8 cellular contexts compared by ENCODE assay signal in genomic region chr4:73258668-73259551, GRCh38. TPM values are rescaled to one million over a fixed set of nuclear protein-coding genes. Genes with fewer than 3 reads are reported as not detected.
A peak's percentile ranks its signal among the peaks of the same experiment; 100 is the strongest.
DNase-seq lines count a peak whose midpoint lies in the region; ATAC-seq and TF ChIP-seq lines count a peak whose summit lies in the region.

Gene ANKRD17 (minus strand): TSS chr4:73258798. CDS start chr4:73258668, 130 bp downstream.

- H3K27me3 ChIP-seq in BLaER1, result no peaks in the 10 kb centered on the region

- peak within 1 kb of the TSS; percentile 98 for H3K9ac ChIP-seq in BLaER1

- H3K4me1 ChIP-seq in BLaER1, result peaks cover 52% of the 10 kb centered on the region

- H3K4me3 ChIP-seq in BLaER1 (peak within 1 kb of the TSS; percentile 79), coronary artery (peak within 1 kb of the TSS; percentile 93)

- H3K9me3 ChIP-seq in BLaER1, result no peaks in the 10 kb centered on the region

- H3K36me3 ChIP-seq in BLaER1, result peaks cover 14% of the 10 kb centered on the region; the same call in 1 of the 2 replicates

- H3K36me3 Mint-ChIP-seq in activated CD4-positive, alpha-beta T cell treated with anti-CD3 and anti-CD28 coated beads, Interleukin-2, amount 10 ng/mL, durations not matched to agents 24 days and 14 days (ENCODE audit: low read depth), result peaks cover 30% of the 10 kb centered on the region

- ATAC-seq in HG03460 (IDR thresholded peaks at IDR 0.05; ENCODE audit: unreplicated experiment), result peak; percentile 70

- H3K9me3 Mint-ChIP-seq in activated CD4-positive, alpha-beta T cell treated with anti-CD3 and anti-CD28 coated beads, Interleukin-2, amount 10 ng/mL, durations not matched to agents 24 days and 14 days, result no peaks in the 10 kb centered on the region

- intact Hi-C loops in activated CD4-positive, alpha-beta T cell treated with anti-CD3 and anti-CD28 coated beads, Interleukin-2, amount 10 ng/mL, durations not matched to agents 24 days and 14 days (cut with micrococcal nuclease), result loop anchor here (1.0 to 5.0 kb wide), 4 partner anchors 36 to 557 kb away; partner anchors contain the start of gene COX18

- no peak for TF ChIP-seq CTCF in coronary artery (IDR thresholded peaks at IDR 0.05)

- peaks cover 40% of the 10 kb centered on the region for H3K4me1 Mint-ChIP-seq in activated CD4-positive, alpha-beta T cell treated with anti-CD3 and anti-CD28 coated beads, Interleukin-2, amount 10 ng/mL, durations not matched to agents 24 days and 14 days

- DNase-seq in GM19240 (ENCODE audit: insufficient read length, low spot score) (peak; percentile 38), NCI-H526 (lab: John Stamatoyannopoulos, UW) (peak; percentile 75 to 90), coronary artery (ENCODE audit: low spot score) (peak; percentile 96), left kidney (ENCODE audit: low read depth, low spot score) (peak; percentile 97)
- DNase-seq in activated CD4-positive, alpha-beta T cell treated with anti-CD3 and anti-CD28 coated beads, Interleukin-2, amount 10 ng/mL, durations not matched to agents 24 days and 14 days, result peak; percentile 98
- DNase-seq in stimulated activated CD4-positive, alpha-beta T cell treated with anti-CD3 and anti-CD28 coated beads, Interleukin-2, amount 100 ng/mL, for 24 hours, result peak; percentile 91 to 92

- peak within 1 kb of the TSS; percentile 86 for H3K4me2 ChIP-seq in BLaER1

- H3K27me3 Mint-ChIP-seq in activated CD4-positive, alpha-beta T cell treated with anti-CD3 and anti-CD28 coated beads, Interleukin-2, amount 10 ng/mL, durations not matched to agents 24 days and 14 days, result no peaks in the 10 kb centered on the region

- H3K27ac ChIP-seq in BLaER1 (peak within 1 kb of the TSS; percentile 97), coronary artery (peak within 1 kb of the TSS; percentile 96 to 99)

- H3K27ac Mint-ChIP-seq in activated CD4-positive, alpha-beta T cell treated with anti-CD3 and anti-CD28 coated beads, Interleukin-2, amount 10 ng/mL, durations not matched to agents 24 days and 14 days, result peak within 1 kb of the TSS; percentile 98

- H3K4me3 Mint-ChIP-seq in activated CD4-positive, alpha-beta T cell treated with anti-CD3 and anti-CD28 coated beads, Interleukin-2, amount 10 ng/mL, durations not matched to agents 24 days and 14 days, result peak within 1 kb of the TSS; percentile 97

- peaks cover 39% of the 10 kb centered on the region for H4K20me1 ChIP-seq in BLaER1

RNA-seq across cellular contexts. Expression of gene ANKRD17, which starts in this region (rescaled TPM):
- total RNA-seq in activated CD4-positive, alpha-beta T cell treated with anti-CD3 and anti-CD28 coated beads, Interleukin-2, amount 10 ng/mL, durations not matched to agents 24 days and 14 days, result 67.4 and 76.5 TPM in 2 replicates

Comparison
In these comparisons a context has a peak if more than half of its experiments do, and no peak if none do; other contexts are left out.
1. Peak in every context shown above with its lines: DNase-seq, ATAC-seq, H3K4me3 ChIP-seq and H3K27ac ChIP-seq.
2. DNase-seq: peak in every context shown above with its lines; median percentile 98 in activated CD4-positive, alpha-beta T cell treated with anti-CD3 and anti-CD28 coated beads, Interleukin-2, amount 10 ng/mL, durations not matched to agents 24 days and 14 days; 97 in left kidney; 96 in coronary artery; 92 in stimulated activated CD4-positive, alpha-beta T cell treated with anti-CD3 and anti-CD28 coated beads, Interleukin-2, amount 100 ng/mL, for 24 hours; 82 in NCI-H526; 38 in GM19240.